19 cellular contexts compared by ENCODE assay signal in genomic region chr1:181222972-181223371, GRCh38.
"Had no signal": no experiment of that assay in that cellular context is flagged by ENCODE, and none has a peak within 500 bp of the region (broad histone marks: within the 10 kb centered on the region; RNA-seq: fewer than 3 reads in every experiment).

No MANE protein-coding gene starts in this region.

- H3K9me3 ChIP-seq: SJSA1 had no signal

- H3K4me3 ChIP-seq: SJSA1, SK-N-MC had no signal

- H3K36me3 ChIP-seq: SJSA1 had no signal

- H3K27ac ChIP-seq: RWPE1, SJSA1, SK-N-MC had no signal

- DNase-seq: KBM-7, MV-4-11, NCI-H1048, NCI-H1105 treated with DMSO at 0.1 percent for 48 hours, NCI-H1417 treated with DMSO at 0.1 percent for 48 hours, NCI-H146, NCI-H1694 treated with DMSO at 0.1 percent for 48 hours, NCI-H1930, NCI-H2081, NCI-H2107, NCI-H2227 treated with DMSO at 0.1 percent for 48 hours, NCI-H446, NCI-H510A, NCI-H524 treated with DMSO at 0.1 percent for 48 hours, NCI-H774, SIG-M5 had no signal

- H3K4me1 ChIP-seq: SJSA1 had no signal
